ENCODE assay signal across 18 cellular contexts in genomic region chr1:89588480-89588879, GRCh38.
"Had no signal": no experiment of that assay in that cellular context is flagged by ENCODE, and none has a peak within 500 bp of the region (broad histone marks: within the 10 kb centered on the region; RNA-seq: fewer than 3 reads in every experiment).

No MANE protein-coding gene starts in this region.

- DNase-seq: activated B cell treated with CpG ODN at 0.5 μM for 24 hours; activated CD4-positive, alpha-beta T cell treated with anti-CD3 and anti-CD28 coated beads, Interleukin-2, amount 50 U/mL, for 4 hours; activated CD8-positive, alpha-beta memory T cell treated with anti-CD3 and anti-CD28 coated beads, Interleukin-2, amount 50 U/mL, for 4 hours; activated effector memory CD4-positive, alpha-beta T cell treated with Interleukin-2 at 50 U/mL for 16 hours; adrenal gland; effector memory CD4-positive, alpha-beta T cell; gastrocnemius medialis; left ventricle myocardium inferior; mesenchymal stem cell; sigmoid colon; stimulated activated CD4-positive, alpha-beta T cell treated with anti-CD3 and anti-CD28 coated beads, Interleukin-2, amount 100 ng/mL, for 24 hours; stomach; SW 1271; uterus had no signal

- H3K4me3 ChIP-seq: adrenal gland, coronary artery, gastrocnemius medialis, left ventricle myocardium inferior, sigmoid colon, SJSA1, stomach, uterus had no signal

- H3K27me3 ChIP-seq: adrenal gland, gastrocnemius medialis, sigmoid colon, SJSA1, stomach, uterus had no signal

- H3K4me1 ChIP-seq: sigmoid colon, uterus had no signal

- H3K4me1 Mint-ChIP-seq: activated B cell treated with CpG ODN at 0.5 μM for 24 hours had no signal

- H3K27me3 Mint-ChIP-seq: activated B cell treated with CpG ODN at 0.5 μM for 24 hours had no signal

- ATAC-seq: gastrocnemius medialis had no signal

- H3K9me3 ChIP-seq: adrenal gland, gastrocnemius medialis, left ventricle myocardium inferior, sigmoid colon, SJSA1, stomach, uterus had no signal

- H3K27ac ChIP-seq: adrenal gland, coronary artery, epithelial cell of prostate, gastrocnemius medialis, left ventricle myocardium inferior, sigmoid colon, SJSA1, stomach, uterus had no signal

- H3K9me3 Mint-ChIP-seq: activated B cell treated with CpG ODN at 0.5 μM for 24 hours, neural crest cell had no signal

- H3K4me3 Mint-ChIP-seq: activated B cell treated with CpG ODN at 0.5 μM for 24 hours, neural crest cell had no signal

- H3K36me3 ChIP-seq: SJSA1, uterus had no signal

- H3K27ac Mint-ChIP-seq: activated B cell treated with CpG ODN at 0.5 μM for 24 hours had no signal
